In the genomic region with DNA sequence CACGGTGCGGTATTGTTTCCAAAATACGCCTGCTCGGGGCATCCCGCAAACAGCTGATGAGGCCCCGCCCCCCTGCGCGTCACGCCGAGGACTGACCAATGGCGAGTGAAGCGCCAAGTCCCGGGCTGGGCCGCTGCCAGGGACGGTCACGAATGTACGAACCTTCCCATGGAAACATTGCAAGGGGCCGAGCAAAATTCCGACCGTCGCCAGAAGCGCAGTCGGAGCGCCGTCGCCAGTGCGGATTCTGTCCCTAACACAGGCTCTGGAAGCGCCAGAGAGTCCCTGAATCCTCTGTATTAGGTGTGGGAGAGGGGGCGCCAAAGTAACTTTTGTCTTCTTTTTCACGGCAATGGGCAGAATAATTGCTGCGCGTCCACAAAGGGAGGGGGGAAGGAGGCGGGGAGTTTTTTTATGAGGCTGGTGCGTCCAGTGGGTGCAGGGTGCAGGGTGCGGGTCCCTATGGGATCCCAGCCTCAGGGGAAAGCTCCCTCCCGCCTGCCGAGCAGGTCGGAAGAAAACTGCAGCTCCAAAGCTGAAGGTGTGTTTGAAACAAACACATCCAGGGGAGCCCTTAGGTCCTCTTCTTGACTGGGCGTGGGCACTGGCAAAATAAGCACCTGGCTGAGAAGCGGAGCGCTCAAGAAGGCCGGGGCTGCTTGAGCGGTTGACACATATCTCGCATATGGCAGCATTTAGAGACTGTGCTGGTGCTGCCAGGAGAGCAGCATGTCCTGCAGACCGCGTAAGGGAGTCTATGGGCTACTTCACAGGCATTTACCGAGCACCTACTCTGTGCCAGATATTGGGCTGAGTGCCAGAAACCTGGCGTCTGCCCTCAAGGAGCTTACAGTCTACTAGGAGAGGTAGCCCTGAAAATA, we compare ENCODE assay signal across 8 cellular contexts. TPM values are rescaled to one million over a fixed set of nuclear protein-coding genes. Genes with fewer than 3 reads are reported as not detected.
DNase-seq lines count a peak whose midpoint lies in the region; ATAC-seq and TF ChIP-seq lines count a peak whose summit lies in the region.

A gene with protein sequence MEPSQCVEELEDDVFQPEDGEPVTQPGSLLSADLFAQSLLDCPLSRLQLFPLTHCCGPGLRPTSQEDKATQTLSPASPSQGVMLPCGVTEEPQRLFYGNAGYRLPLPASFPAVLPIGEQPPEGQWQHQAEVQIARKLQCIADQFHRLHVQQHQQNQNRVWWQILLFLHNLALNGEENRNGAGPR (minus strand): TSS at position 25 of the 881 bp plus-strand sequence. CDS start 2,793 bp downstream, outside the sequence.

- peak within 1 kb of the TSS; percentile 95 for H3K27ac Mint-ChIP-seq in WTC11

- no peak for TF ChIP-seq CTCF in WTC11 (IDR thresholded peaks at IDR 0.05)

- H3K27me3 Mint-ChIP-seq in WTC11 (ENCODE audit: low read depth), result peaks cover 2% of the 10 kb centered on the region; the same call in 1 of the 2 replicates

- H3K4me1 Mint-ChIP-seq in WTC11, result peaks cover 69% of the 10 kb centered on the region

- POLR2A ChIA-PET in WTC11 (lab: Charles Lee), result interaction anchor here (0.6 to 4.9 kb wide), 11 partner anchors 9 to 75 kb away, joined by 3 to 33 read pairs (median 4); a partner anchor contains a TSS

- DNase-seq in AG08395 (ENCODE audit: low spot score) (peak; percentile 97), NCI-H226 (peak; percentile 87), WTC11 (ENCODE audit: low spot score) (peak; percentile 100), islet precursor cell (peak; percentile 99)
- peak; percentile 93 for DNase-seq in central memory CD4-positive, alpha-beta T cell
- DNase-seq in stimulated activated CD4-positive, alpha-beta T cell treated with anti-CD3 and anti-CD28 coated beads, Interleukin-12 subunit alpha, Interleukin-12 subunit beta, amount 100 ng/mL, for 4 hours, result peak; percentile 99

- H3K4me3 Mint-ChIP-seq in WTC11, result peak within 1 kb of the TSS; percentile 89

- CTCF ChIA-PET in WTC11 (lab: Charles Lee), result interaction anchor here (0.6 to 8.9 kb wide), 16 partner anchors 12 to 170 kb away, joined by 3 to 120 read pairs (median 4); a partner anchor contains a TSS

- no peaks in the 10 kb centered on the region for H3K36me3 Mint-ChIP-seq in WTC11

- ATAC-seq in GM18907 (IDR thresholded peaks at IDR 0.05; ENCODE audit: unreplicated experiment) (peak; percentile 65), HG03175 (IDR thresholded peaks at IDR 0.05; ENCODE audit: unreplicated experiment) (peak; percentile 68), WTC11 (peak; percentile 70)

- no peaks in the 10 kb centered on the region for H3K9me3 Mint-ChIP-seq in WTC11

TF ChIP-seq in WTC11, 78 proteins besides CTCF, POLR2A, EP300 and RAD21 (continues in another document):
- TF ChIP-seq OVOL2 (CRISPR knock-in tag; IDR thresholded peaks at IDR 0.05; ENCODE audit: borderline replicate concordance) (no peak), SOX15 (CRISPR knock-in tag; IDR thresholded peaks at IDR 0.05) (no peak), GRHL2 (CRISPR knock-in tag; IDR thresholded peaks at IDR 0.05; ENCODE audit: insufficient replicate concordance, severe bottlenecking) (no peak), ZNF317 (CRISPR knock-in tag; IDR thresholded peaks at IDR 0.05; ENCODE audit: borderline replicate concordance, low read depth) (no peak), GABPB1 (CRISPR knock-in tag; IDR thresholded peaks at IDR 0.05) (peak; percentile 61; the same call in 1 of the 2 replicates), FOXJ3 (CRISPR knock-in tag; IDR thresholded peaks at IDR 0.05; ENCODE audit: borderline replicate concordance) (no peak), SMAD3 (CRISPR knock-in tag; IDR thresholded peaks at IDR 0.05; ENCODE audit: borderline replicate concordance) (no peak), NFYB (CRISPR knock-in tag; conservative IDR thresholded peaks at IDR 0.05; ENCODE audit: low read depth) (peak; percentile 79)
- TF ChIP-seq, protein P1, sequence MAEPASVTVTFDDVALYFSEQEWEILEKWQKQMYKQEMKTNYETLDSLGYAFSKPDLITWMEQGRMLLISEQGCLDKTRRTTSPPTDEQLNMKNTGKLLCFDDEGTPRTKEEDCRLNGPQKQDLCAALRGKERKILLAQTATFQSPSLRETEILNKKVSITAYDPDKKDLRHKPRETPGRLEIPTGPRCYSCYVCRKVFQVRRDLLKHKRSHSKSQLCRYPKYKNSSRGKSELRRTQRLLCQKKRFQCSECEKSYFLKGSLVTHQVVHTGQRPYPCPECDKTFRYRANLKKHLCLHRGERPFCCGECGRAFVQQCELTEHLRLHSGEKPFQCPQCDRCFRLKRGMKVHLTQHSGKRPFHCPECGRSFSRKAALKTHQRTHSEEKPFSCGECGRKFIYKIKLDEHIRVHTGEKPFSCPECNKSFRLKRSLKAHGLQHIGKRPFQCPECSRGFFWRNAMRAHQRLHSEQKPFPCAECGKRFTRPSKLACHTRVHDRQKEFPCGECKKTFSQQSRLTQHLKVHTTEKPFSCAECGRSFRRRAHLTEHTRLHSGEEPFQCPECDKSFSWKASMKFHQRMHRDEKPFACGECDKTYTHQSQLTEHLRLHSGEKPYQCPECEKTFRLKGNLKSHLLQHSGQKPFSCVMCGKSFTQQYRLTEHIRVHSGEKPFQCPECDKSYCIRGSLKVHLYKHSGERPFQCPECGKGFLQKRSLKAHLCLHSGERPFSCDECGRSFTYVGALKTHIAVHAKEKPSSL (CRISPR knock-in tag; conservative IDR thresholded peaks at IDR 0.05), result no peak
- TF ChIP-seq, protein P2, sequence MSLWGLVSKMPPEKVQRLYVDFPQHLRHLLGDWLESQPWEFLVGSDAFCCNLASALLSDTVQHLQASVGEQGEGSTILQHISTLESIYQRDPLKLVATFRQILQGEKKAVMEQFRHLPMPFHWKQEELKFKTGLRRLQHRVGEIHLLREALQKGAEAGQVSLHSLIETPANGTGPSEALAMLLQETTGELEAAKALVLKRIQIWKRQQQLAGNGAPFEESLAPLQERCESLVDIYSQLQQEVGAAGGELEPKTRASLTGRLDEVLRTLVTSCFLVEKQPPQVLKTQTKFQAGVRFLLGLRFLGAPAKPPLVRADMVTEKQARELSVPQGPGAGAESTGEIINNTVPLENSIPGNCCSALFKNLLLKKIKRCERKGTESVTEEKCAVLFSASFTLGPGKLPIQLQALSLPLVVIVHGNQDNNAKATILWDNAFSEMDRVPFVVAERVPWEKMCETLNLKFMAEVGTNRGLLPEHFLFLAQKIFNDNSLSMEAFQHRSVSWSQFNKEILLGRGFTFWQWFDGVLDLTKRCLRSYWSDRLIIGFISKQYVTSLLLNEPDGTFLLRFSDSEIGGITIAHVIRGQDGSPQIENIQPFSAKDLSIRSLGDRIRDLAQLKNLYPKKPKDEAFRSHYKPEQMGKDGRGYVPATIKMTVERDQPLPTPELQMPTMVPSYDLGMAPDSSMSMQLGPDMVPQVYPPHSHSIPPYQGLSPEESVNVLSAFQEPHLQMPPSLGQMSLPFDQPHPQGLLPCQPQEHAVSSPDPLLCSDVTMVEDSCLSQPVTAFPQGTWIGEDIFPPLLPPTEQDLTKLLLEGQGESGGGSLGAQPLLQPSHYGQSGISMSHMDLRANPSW (CRISPR knock-in tag; conservative IDR thresholded peaks at IDR 0.05; ENCODE audit: low read depth), result no peak
- TF ChIP-seq, protein P3, sequence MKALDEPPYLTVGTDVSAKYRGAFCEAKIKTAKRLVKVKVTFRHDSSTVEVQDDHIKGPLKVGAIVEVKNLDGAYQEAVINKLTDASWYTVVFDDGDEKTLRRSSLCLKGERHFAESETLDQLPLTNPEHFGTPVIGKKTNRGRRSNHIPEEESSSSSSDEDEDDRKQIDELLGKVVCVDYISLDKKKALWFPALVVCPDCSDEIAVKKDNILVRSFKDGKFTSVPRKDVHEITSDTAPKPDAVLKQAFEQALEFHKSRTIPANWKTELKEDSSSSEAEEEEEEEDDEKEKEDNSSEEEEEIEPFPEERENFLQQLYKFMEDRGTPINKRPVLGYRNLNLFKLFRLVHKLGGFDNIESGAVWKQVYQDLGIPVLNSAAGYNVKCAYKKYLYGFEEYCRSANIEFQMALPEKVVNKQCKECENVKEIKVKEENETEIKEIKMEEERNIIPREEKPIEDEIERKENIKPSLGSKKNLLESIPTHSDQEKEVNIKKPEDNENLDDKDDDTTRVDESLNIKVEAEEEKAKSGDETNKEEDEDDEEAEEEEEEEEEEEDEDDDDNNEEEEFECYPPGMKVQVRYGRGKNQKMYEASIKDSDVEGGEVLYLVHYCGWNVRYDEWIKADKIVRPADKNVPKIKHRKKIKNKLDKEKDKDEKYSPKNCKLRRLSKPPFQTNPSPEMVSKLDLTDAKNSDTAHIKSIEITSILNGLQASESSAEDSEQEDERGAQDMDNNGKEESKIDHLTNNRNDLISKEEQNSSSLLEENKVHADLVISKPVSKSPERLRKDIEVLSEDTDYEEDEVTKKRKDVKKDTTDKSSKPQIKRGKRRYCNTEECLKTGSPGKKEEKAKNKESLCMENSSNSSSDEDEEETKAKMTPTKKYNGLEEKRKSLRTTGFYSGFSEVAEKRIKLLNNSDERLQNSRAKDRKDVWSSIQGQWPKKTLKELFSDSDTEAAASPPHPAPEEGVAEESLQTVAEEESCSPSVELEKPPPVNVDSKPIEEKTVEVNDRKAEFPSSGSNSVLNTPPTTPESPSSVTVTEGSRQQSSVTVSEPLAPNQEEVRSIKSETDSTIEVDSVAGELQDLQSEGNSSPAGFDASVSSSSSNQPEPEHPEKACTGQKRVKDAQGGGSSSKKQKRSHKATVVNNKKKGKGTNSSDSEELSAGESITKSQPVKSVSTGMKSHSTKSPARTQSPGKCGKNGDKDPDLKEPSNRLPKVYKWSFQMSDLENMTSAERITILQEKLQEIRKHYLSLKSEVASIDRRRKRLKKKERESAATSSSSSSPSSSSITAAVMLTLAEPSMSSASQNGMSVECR (CRISPR knock-in tag; IDR thresholded peaks at IDR 0.05; ENCODE audit: borderline replicate concordance), result peak; percentile 71; the same call in 1 of the 2 replicates
- TF ChIP-seq, protein P4, sequence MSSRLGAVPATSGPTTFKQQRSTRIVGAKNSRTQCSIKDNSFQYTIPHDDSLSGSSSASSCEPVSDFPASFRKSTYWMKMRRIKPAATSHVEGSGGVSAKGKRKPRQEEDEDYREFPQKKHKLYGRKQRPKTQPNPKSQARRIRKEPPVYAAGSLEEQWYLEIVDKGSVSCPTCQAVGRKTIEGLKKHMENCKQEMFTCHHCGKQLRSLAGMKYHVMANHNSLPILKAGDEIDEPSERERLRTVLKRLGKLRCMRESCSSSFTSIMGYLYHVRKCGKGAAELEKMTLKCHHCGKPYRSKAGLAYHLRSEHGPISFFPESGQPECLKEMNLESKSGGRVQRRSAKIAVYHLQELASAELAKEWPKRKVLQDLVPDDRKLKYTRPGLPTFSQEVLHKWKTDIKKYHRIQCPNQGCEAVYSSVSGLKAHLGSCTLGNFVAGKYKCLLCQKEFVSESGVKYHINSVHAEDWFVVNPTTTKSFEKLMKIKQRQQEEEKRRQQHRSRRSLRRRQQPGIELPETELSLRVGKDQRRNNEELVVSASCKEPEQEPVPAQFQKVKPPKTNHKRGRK (CRISPR knock-in tag; IDR thresholded peaks at IDR 0.05; ENCODE audit: borderline replicate concordance), result no peak

RNA-seq across cellular contexts. Expression of the gene that starts here (rescaled TPM):
- total RNA-seq in WTC11 (2021), result 32.9 to 36.9 TPM (median 36.6 TPM) in 3 replicates

Comparison
In these comparisons a context has a peak if more than half of its experiments do, and no peak if none do; other contexts are left out.
1. Peak in every context shown above with its lines: DNase-seq and ATAC-seq.